37 cellular contexts compared by ENCODE assay signal in the genomic region with DNA sequence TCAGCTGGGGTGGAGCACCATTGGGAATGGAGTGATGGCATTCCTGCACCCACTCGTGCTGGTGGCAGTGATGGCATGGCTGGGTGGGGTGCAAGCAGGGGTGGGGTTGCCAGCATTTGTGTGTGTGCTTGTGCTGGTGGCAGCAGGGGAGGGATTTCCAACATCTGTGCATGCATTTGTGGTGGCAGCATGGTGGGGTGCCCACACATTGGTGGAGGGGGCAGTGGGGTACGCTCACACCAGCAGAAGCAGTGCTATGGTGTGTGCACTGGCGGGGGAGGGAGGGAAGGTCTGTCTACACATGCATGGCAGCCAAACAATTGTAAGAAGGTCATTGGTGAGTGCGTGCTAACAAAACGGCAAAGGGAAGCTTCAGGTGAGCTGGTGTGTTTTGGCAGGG.
"Had no signal": no experiment of that assay in that cellular context is flagged by ENCODE, and none has a peak within 500 bp of the region (broad histone marks: within the 10 kb centered on the region; RNA-seq: fewer than 3 reads in every experiment).

No MANE protein-coding gene starts in this region.

- H3K4me1 Mint-ChIP-seq: activated B cell treated with CpG ODN at 0.5 μM for 24 hours; activated naive CD4-positive, alpha-beta T cell treated with anti-CD3 and anti-CD28 coated beads, Interleukin-2, amount 50 U/mL, for 24 hours; activated naive CD8-positive, alpha-beta T cell treated with anti-CD3 and anti-CD28 coated beads for 36 hours; activated naive CD8-positive, alpha-beta T cell treated with anti-CD3 and anti-CD28 coated beads, Interleukin-2, amount 50 U/mL, for 24 hours; activated T-helper 17 cell treated with anti-CD3 and anti-CD28 coated beads, Interleukin-2, amount 50 U/mL, for 72 hours; brain; T-helper 17 cell had no signal

- H3K27me3 Mint-ChIP-seq: T-helper 17 cell had no signal

- H3K27ac ChIP-seq: adrenal gland, ascending aorta, breast epithelium, cardiac muscle cell, coronary artery, esophagus muscularis mucosa, foreskin keratinocyte, gastrocnemius medialis, heart left ventricle, WERI-Rb-1 had no signal

- H3K9me3 ChIP-seq: adrenal gland, breast epithelium, gastrocnemius medialis had no signal

- H3K36me3 Mint-ChIP-seq: activated naive CD4-positive, alpha-beta T cell treated with anti-CD3 and anti-CD28 coated beads, Interleukin-2, amount 50 U/mL, for 24 hours; activated naive CD8-positive, alpha-beta T cell treated with anti-CD3 and anti-CD28 coated beads for 36 hours; brain had no signal

- DNase-seq: activated B cell treated with CpG ODN at 0.5 μM for 24 hours; activated CD4-positive, alpha-beta T cell treated with anti-CD3 and anti-CD28 coated beads for 48 hours; activated CD4-positive, alpha-beta T cell treated with anti-CD3 and anti-CD28 coated beads, Interleukin-2, amount 50 U/mL, for 1 hour; activated CD4-positive, alpha-beta T cell treated with anti-CD3 and anti-CD28 coated beads, Interleukin-2, amount 50 U/mL, for 48 hours; activated CD8-positive, alpha-beta memory T cell treated with anti-CD3 and anti-CD28 coated beads for 24 hours; activated CD8-positive, alpha-beta T cell treated with anti-CD3 and anti-CD28 coated beads for 36 hours; activated effector memory CD4-positive, alpha-beta T cell treated with Interleukin-2 at 50 U/mL for 16 hours; activated gamma-delta T cell treated with Interleukin-2 at 50 U/mL for 16 hours; activated naive CD4-positive, alpha-beta T cell treated with anti-CD3 and anti-CD28 coated beads for 36 hours; activated naive CD8-positive, alpha-beta T cell treated with anti-CD3 and anti-CD28 coated beads for 36 hours; activated naive CD8-positive, alpha-beta T cell treated with anti-CD3 and anti-CD28 coated beads, Interleukin-2, amount 50 U/mL, for 24 hours; activated T-cell treated with anti-CD3 and anti-CD28 coated beads, Interleukin-2, amount 50 U/mL, for 4 hours; adrenal gland; amygdala; central memory CD4-positive, alpha-beta T cell; effector CD4-positive, alpha-beta T cell; effector memory CD8-positive, alpha-beta T cell; erythroblast; foreskin keratinocyte; gastrocnemius medialis; glutamatergic neuron; T-helper 1 cell; T-helper 17 cell; T1000; WERI-Rb-1 had no signal

- H3K27me3 ChIP-seq: adrenal gland, ascending aorta, breast epithelium, cardiac muscle cell, esophagus muscularis mucosa, gastrocnemius medialis, heart left ventricle had no signal

- H3K4me3 Mint-ChIP-seq: activated B cell treated with CpG ODN at 0.5 μM for 24 hours; activated CD8-positive, alpha-beta T cell treated with anti-CD3 and anti-CD28 coated beads for 36 hours; activated naive CD4-positive, alpha-beta T cell treated with anti-CD3 and anti-CD28 coated beads for 36 hours; activated naive CD4-positive, alpha-beta T cell treated with anti-CD3 and anti-CD28 coated beads, Interleukin-2, amount 50 U/mL, for 24 hours; activated naive CD8-positive, alpha-beta T cell treated with anti-CD3 and anti-CD28 coated beads for 36 hours; activated naive CD8-positive, alpha-beta T cell treated with anti-CD3 and anti-CD28 coated beads, Interleukin-2, amount 50 U/mL, for 24 hours; activated T-cell treated with anti-CD3 and anti-CD28 coated beads, Interleukin-2, amount 50 U/mL, for 4 hours; activated T-helper 17 cell treated with anti-CD3 and anti-CD28 coated beads, Interleukin-2, amount 50 U/mL, for 72 hours; brain; dendritic cell treated with granulocyte-macrophage colony-stimulating factor and Interleukin-4, amounts not matched to agents 40 ng/mL and 50 ng/mL, for 4 days; effector memory CD8-positive, alpha-beta T cell; T-helper 17 cell; T-helper 2 cell treated with Interferon-gamma antibody and Interleukin-4, amounts not matched to agents 5 μg/mL and 100 μg/mL, for 36 hours had no signal

- ATAC-seq: activated CD4-positive, CD25-positive, alpha-beta regulatory T cell treated with anti-CD3 and anti-CD28 coated beads, Interleukin-2, amount 50 U/mL, for 24 hours; activated CD8-positive, alpha-beta T cell treated with anti-CD3 and anti-CD28 coated beads for 36 hours; activated naive CD8-positive, alpha-beta T cell treated with anti-CD3 and anti-CD28 coated beads, Interleukin-2, amount 50 U/mL, for 24 hours; activated T-cell treated with anti-CD3 and anti-CD28 coated beads, Interleukin-2, amount 50 U/mL, for 4 hours; activated T-helper 17 cell treated with anti-CD3 and anti-CD28 coated beads, Interleukin-2, amount 50 U/mL, for 72 hours; effector memory CD8-positive, alpha-beta T cell; foreskin keratinocyte; gastrocnemius medialis; T-helper 17 cell had no signal

- H3K4me3 ChIP-seq: adrenal gland, ascending aorta, breast epithelium, cardiac muscle cell, coronary artery, esophagus muscularis mucosa, gastrocnemius medialis, heart left ventricle had no signal

- H3K27ac Mint-ChIP-seq: activated B cell treated with CpG ODN at 0.5 μM for 24 hours; activated CD8-positive, alpha-beta T cell treated with anti-CD3 and anti-CD28 coated beads for 36 hours; activated naive CD4-positive, alpha-beta T cell treated with anti-CD3 and anti-CD28 coated beads for 36 hours; activated naive CD4-positive, alpha-beta T cell treated with anti-CD3 and anti-CD28 coated beads, Interleukin-2, amount 50 U/mL, for 24 hours; activated naive CD8-positive, alpha-beta T cell treated with anti-CD3 and anti-CD28 coated beads for 36 hours; activated naive CD8-positive, alpha-beta T cell treated with anti-CD3 and anti-CD28 coated beads, Interleukin-2, amount 50 U/mL, for 24 hours; activated T-helper 17 cell treated with anti-CD3 and anti-CD28 coated beads, Interleukin-2, amount 50 U/mL, for 72 hours; brain; dendritic cell treated with granulocyte-macrophage colony-stimulating factor and Interleukin-4, amounts not matched to agents 40 ng/mL and 50 ng/mL, for 4 days; T-helper 17 cell; T-helper 2 cell treated with Interferon-gamma antibody and Interleukin-4, amounts not matched to agents 5 μg/mL and 100 μg/mL, for 36 hours had no signal

- H3K9me3 Mint-ChIP-seq: activated CD8-positive, alpha-beta T cell treated with anti-CD3 and anti-CD28 coated beads for 36 hours; activated naive CD4-positive, alpha-beta T cell treated with anti-CD3 and anti-CD28 coated beads for 36 hours; activated naive CD4-positive, alpha-beta T cell treated with anti-CD3 and anti-CD28 coated beads, Interleukin-2, amount 50 U/mL, for 24 hours; activated naive CD8-positive, alpha-beta T cell treated with anti-CD3 and anti-CD28 coated beads for 36 hours; activated naive CD8-positive, alpha-beta T cell treated with anti-CD3 and anti-CD28 coated beads, Interleukin-2, amount 50 U/mL, for 24 hours; activated T-cell treated with anti-CD3 and anti-CD28 coated beads, Interleukin-2, amount 50 U/mL, for 4 hours; activated T-helper 17 cell treated with anti-CD3 and anti-CD28 coated beads, Interleukin-2, amount 50 U/mL, for 72 hours; effector memory CD8-positive, alpha-beta T cell; T-helper 2 cell treated with Interferon-gamma antibody and Interleukin-4, amounts not matched to agents 5 μg/mL and 100 μg/mL, for 36 hours had no signal
